ENCODE assay signal across 17 cellular contexts in genomic region chr12:55041651-55042050, GRCh38.
"Had no signal": no experiment of that assay in that cellular context is flagged by ENCODE, and none has a peak within 500 bp of the region (broad histone marks: within the 10 kb centered on the region; RNA-seq: fewer than 3 reads in every experiment).

No MANE protein-coding gene starts in this region.

- ATAC-seq: activated T-cell treated with anti-CD3 and anti-CD28 coated beads, Interleukin-2, amount 50 U/mL, for 4 hours had no signal

- DNase-seq: activated CD4-positive, alpha-beta memory T cell treated with anti-CD3 and anti-CD28 coated beads for 36 hours; activated CD4-positive, alpha-beta T cell treated with anti-CD3 and anti-CD28 coated beads, Interleukin-2, amount 10 ng/mL, durations not matched to agents 7 days and 5 days; activated CD4-positive, CD25-positive, alpha-beta regulatory T cell; activated CD8-positive, alpha-beta memory T cell treated with anti-CD3 and anti-CD28 coated beads for 24 hours; activated effector memory CD4-positive, alpha-beta T cell treated with anti-CD3 and anti-CD28 coated beads, Interleukin-2, amount 50 U/mL, for 16 hours; activated naive CD4-positive, alpha-beta T cell treated with anti-CD3 and anti-CD28 coated beads for 36 hours; activated T-cell treated with anti-CD3 and anti-CD28 coated beads, Interleukin-2, amount 50 U/mL, for 4 hours; amygdala; cortex of kidney; Kasumi-1; NCI-H1105 treated with DMSO at 0.1 percent for 48 hours; NCI-H1436 treated with DMSO at 0.1 percent for 48 hours; NCI-H187; NCI-H2081; NCI-H524; PC-9; SHP77 treated with DMSO at 0.1 percent for 48 hours had no signal
